Comparison of ENCODE assay signal across 8 cellular contexts in the genomic region with DNA sequence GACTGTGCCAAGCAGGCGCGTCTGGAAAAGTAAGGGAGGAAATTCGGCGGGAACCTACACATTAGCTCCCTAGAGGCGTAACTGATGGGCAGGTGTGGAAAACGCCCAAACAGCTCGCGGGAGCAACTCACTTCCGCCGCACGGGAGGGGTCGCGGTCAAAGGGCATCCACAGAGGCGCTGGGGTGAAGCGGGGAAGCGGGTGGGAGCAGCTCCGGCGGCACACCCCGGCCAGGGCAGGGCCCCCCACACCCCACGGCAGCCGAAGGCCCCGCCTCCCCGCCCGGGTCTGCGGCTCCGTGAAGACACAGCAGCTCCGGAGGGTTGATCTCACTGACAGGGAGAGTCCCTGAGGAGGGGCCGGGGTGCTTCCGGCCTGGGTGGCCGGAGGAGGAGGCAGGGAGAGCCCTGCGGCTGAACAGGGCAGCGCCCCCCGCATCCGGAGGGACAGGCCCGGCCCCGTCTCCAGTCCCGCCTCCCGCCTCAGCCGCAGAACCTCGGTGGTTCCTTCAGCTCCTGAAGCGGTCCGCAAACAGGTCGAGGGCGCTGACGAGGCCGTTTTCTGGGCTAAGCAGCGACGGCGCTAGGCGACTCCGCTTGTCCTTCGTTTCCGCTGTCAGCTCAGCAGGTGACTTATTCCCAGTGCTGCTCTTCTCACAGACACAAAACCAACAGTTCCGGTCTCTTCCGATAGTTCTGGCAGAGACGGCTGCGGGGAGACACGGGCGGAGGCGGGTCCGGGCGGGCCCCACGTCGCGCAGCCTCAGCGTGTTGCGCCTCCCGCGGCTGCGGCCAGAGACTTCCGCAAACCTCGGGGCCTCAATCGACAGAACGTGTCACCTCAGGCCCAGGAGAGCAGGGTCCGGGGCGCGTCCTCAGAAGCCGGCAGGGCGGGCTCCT.
DNase-seq lines count a peak whose midpoint lies in the region; ATAC-seq and TF ChIP-seq lines count a peak whose summit lies in the region.

No MANE protein-coding gene starts in this region.

- H3K36me3 ChIP-seq in spleen, result no peaks in the 10 kb centered on the region
- H3K36me3 ChIP-seq in OCI-LY7 (ENCODE audit: insufficient read depth, low read length), result no peaks in the 10 kb centered on the region

- TF ChIP-seq POLR2A in spleen (IDR thresholded peaks at IDR 0.05), result no peak

- CTCF ChIA-PET in OCI-LY7 (lab: Charles Lee; ENCODE audit: unreplicated experiment), result no interaction called here

- H3K9me3 ChIP-seq in spleen (peaks cover 0 to 15% (median 0%) of the 10 kb centered on the region in 8 donors), OCI-LY7 (ENCODE audit: low read length) (no peaks in the 10 kb centered on the region)

- 5 to 33% (median 25%) methylated on average over 60 to 79 of the region's 79 CpGs for WGBS in spleen, 5 donors

- H3K27ac ChIP-seq in spleen (peak overlapping the region in 6 of 8 donors; percentile 29 to 62 (median 48)), OCI-LY7 (ENCODE audit: low read depth, low read length, poor library complexity, severe bottlenecking) (no peak overlapping the region)

- no peaks in the 10 kb centered on the region for H4K20me1 ChIP-seq in OCI-LY7 (ENCODE audit: insufficient read depth, low read length)

- H3K4me2 ChIP-seq in OCI-LY7 (ENCODE audit: low read length), result no peak overlapping the region

- peaks cover 0 to 18% (median 0%) of the 10 kb centered on the region in 7 donors for H3K27me3 ChIP-seq in spleen (replicated peaks in 1 of 7)

- TF ChIP-seq CTCF in fibroblast of mammary gland (conservative IDR thresholded peaks at IDR 0.05; ENCODE audit: control insufficient read depth, insufficient read depth, low read depth, low read length) (no peak), spleen (IDR thresholded peaks at IDR 0.05 in 8 of 11, conservative IDR thresholded peaks at IDR 0.05 in 3 of 11) (peak in 2 of 11 experiments; percentile 9 to 14), OCI-LY7 (conservative IDR thresholded peaks at IDR 0.05; ENCODE audit: low read length) (no peak)

- POLR2A ChIA-PET in OCI-LY7 (lab: Charles Lee), result no interaction called here

- no peak overlapping the region for H2AFZ ChIP-seq in OCI-LY7 (ENCODE audit: low read length)

- intact Hi-C loops in spleen (cut with DNase I; ENCODE audit: low total_unique reads) (no loop called here), OCI-LY7 (cut with micrococcal nuclease; ENCODE audit: unreplicated experiment) (no loop called here)

- peak; percentile 72 for ATAC-seq in HG03159 (IDR thresholded peaks at IDR 0.05; ENCODE audit: unreplicated experiment)

- H3K4me1 ChIP-seq in spleen, result peaks cover 0 to 25% (median 11%) of the 10 kb centered on the region in 6 donors
- no peaks in the 10 kb centered on the region for H3K4me1 ChIP-seq in OCI-LY7 (ENCODE audit: insufficient read depth, low read length, poor library complexity, severe bottlenecking)

- H3K4me3 ChIP-seq in fibroblast of mammary gland (ENCODE audit: control insufficient read depth, low read depth, low read length), result peak overlapping the region; percentile 31
- H3K4me3 ChIP-seq in spleen, result peak overlapping the region; percentile 34 to 74 (median 46)
- H3K4me3 ChIP-seq in OCI-LY7 (ENCODE audit: low read depth, low read length, poor library complexity, severe bottlenecking), result no peak overlapping the region

- no TSS peak for BruUV-seq in OCI-LY7 (replicated peaks; lab: Mats Ljungman, UMichigan)

- H3K9me2 ChIP-seq in OCI-LY7 (ENCODE audit: insufficient read depth, low read length), result no peaks in the 10 kb centered on the region

- no peaks in the 10 kb centered on the region for H3K79me2 ChIP-seq in OCI-LY7 (ENCODE audit: insufficient read depth, low read depth, low read length)

- peak; percentile 79 for DNase-seq in DMS153 treated with DMSO at 0.1 percent for 48 hours (lab: John Stamatoyannopoulos, UW; ENCODE audit: unreplicated experiment)
- DNase-seq in activated CD8-positive, alpha-beta memory T cell treated with anti-CD3 and anti-CD28 coated beads for 24 hours, result peak; percentile 86
- DNase-seq in fibroblast of mammary gland (ENCODE audit: low read depth), result peak; percentile 16
- peak; percentile 93 for DNase-seq in spleen
- no peak for DNase-seq in COLO829 (ENCODE audit: low spot score)
- no peak for DNase-seq in OCI-LY7 (ENCODE audit: low spot score)
- no peak for DNase-seq in midbrain (lab: John Stamatoyannopoulos, UW)

Comparison
In these comparisons a context has a peak if more than half of its experiments do, and no peak if none do; other contexts are left out.
1. DNase-seq: peak in DMS153 treated with DMSO at 0.1 percent for 48 hours (single experiment), activated CD8-positive, alpha-beta memory T cell treated with anti-CD3 and anti-CD28 coated beads for 24 hours (single experiment), fibroblast of mammary gland (single experiment) and spleen (single experiment); none in COLO829 (single experiment), OCI-LY7 (single experiment) and midbrain (single experiment).